Comparison of ENCODE assay signal across 20 cellular contexts in genomic region chr2:50556934-50557575, GRCh38.
DNase-seq lines count a peak whose midpoint lies in the region; ATAC-seq lines count a peak whose summit lies in the region.
"Had no signal": no experiment of that assay in that cellular context is flagged by ENCODE, and none has a peak within 500 bp of the region (broad histone marks: within the 10 kb centered on the region; RNA-seq: fewer than 3 reads in every experiment).

No MANE protein-coding gene starts in this region.

- H3K18ac ChIP-seq in trophoblast cell (ENCODE audit: low read length) = no peak overlapping the region

- H3K27me3 ChIP-seq in adipocyte (replicated peaks; ENCODE audit: control insufficient read depth, insufficient read depth, low read length) (no peaks in the 10 kb centered on the region), trophoblast cell (ENCODE audit: insufficient read depth, low read length) (no peaks in the 10 kb centered on the region)
- H3K27me3 ChIP-seq: gastroesophageal sphincter, spleen had no signal

- H2BK12ac ChIP-seq in trophoblast cell (ENCODE audit: low read length) = no peak overlapping the region

- H4K12ac ChIP-seq in trophoblast cell (ENCODE audit: low read depth, low read length) = no peak overlapping the region

- no peak overlapping the region for H2AK5ac ChIP-seq in trophoblast cell (ENCODE audit: low read length)

- WGBS in trophoblast cell (ENCODE audit: extremely low coverage, insufficient coverage, insufficient read length) = no CpG with 5 or more reads among the region's 5 CpGs

- no peak overlapping the region for H2BK5ac ChIP-seq in trophoblast cell (ENCODE audit: low read depth, low read length, poor library complexity)

- H3K36me3 ChIP-seq in adipocyte (ENCODE audit: control insufficient read depth, insufficient read depth, low read length, severe bottlenecking) = no peaks in the 10 kb centered on the region
- H3K36me3 ChIP-seq in trophoblast cell (ENCODE audit: control insufficient read depth in 1 of 2, insufficient read depth in 2 of 2, low read length in 2 of 2) = no peaks in the 10 kb centered on the region
- H3K36me3 ChIP-seq: gastroesophageal sphincter, spleen had no signal

- no peak overlapping the region for H2AFZ ChIP-seq in trophoblast cell (ENCODE audit: insufficient read depth, low read length, poor library complexity)

- H3K4me3 ChIP-seq in adipocyte (ENCODE audit: low read length) = no peak overlapping the region
- H3K4me3 ChIP-seq in trophoblast cell (ENCODE audit: low read depth, low read length) = no peak overlapping the region
- H3K4me3 ChIP-seq: gastroesophageal sphincter, spleen had no signal

- H3K9ac ChIP-seq in adipocyte (ENCODE audit: low read length) = no peak overlapping the region
- no peak overlapping the region for H3K9ac ChIP-seq in trophoblast cell (ENCODE audit: low read length)

- H3K9me3 ChIP-seq in adipocyte (ENCODE audit: control insufficient read depth, low read length) (no peaks in the 10 kb centered on the region), trophoblast cell (ENCODE audit: insufficient read depth, low read depth, low read length) (no peaks in the 10 kb centered on the region)
- H3K9me3 ChIP-seq: gastroesophageal sphincter, spleen had no signal

- no peaks in the 10 kb centered on the region for H3K79me2 ChIP-seq in trophoblast cell (ENCODE audit: control insufficient read depth, insufficient read depth, low read length, poor library complexity)

- no peak overlapping the region for H3K27ac ChIP-seq in trophoblast cell (ENCODE audit: low read depth, low read length)
- H3K27ac ChIP-seq: gastroesophageal sphincter, spleen had no signal

- no peak overlapping the region for H4K91ac ChIP-seq in trophoblast cell (ENCODE audit: low read depth, low read length)

- H3K79me1 ChIP-seq in trophoblast cell (ENCODE audit: low read length) = no peaks in the 10 kb centered on the region

- H2BK120ac ChIP-seq in trophoblast cell (ENCODE audit: insufficient read depth, low read length, poor library complexity) = no peak overlapping the region

- no peak overlapping the region for H3K4me2 ChIP-seq in trophoblast cell (ENCODE audit: low read length)

- DNase-seq in GM03348 (ENCODE audit: low spot score) (peak; percentile 5), adipocyte (ENCODE audit: low read depth) (peak; percentile 82), fibroblast of gingiva (ENCODE audit: low read depth) (peak; percentile 2), trophoblast cell (peak; percentile 53 to 78), cerebellar nuclear complex (lab: John Stamatoyannopoulos, UW) (no peak), DMS 273 treated with DMSO at 0.1 percent for 48 hours (lab: John Stamatoyannopoulos, UW) (no peak)
- DNase-seq: activated CD4-positive, alpha-beta T cell treated with anti-CD3 and anti-CD28 coated beads, Interleukin-2, amount 50 U/mL, for 1 hour; activated gamma-delta T cell; CD8-positive, alpha-beta memory T cell; DMS79; left cardiac atrium; NCI-H1436; NCI-H526; nephron progenitor cell; SIG-M5; spleen; stimulated activated CD8-positive, alpha-beta memory T cell treated with anti-CD3 and anti-CD28 coated beads, Interleukin-4, amount 100 ng/mL, for 48 hours had no signal

- H3K14ac ChIP-seq in trophoblast cell (ENCODE audit: low read length) = no peak overlapping the region

- no peak overlapping the region for H4K8ac ChIP-seq in trophoblast cell (ENCODE audit: low read depth, low read length)

- H3K4me1 ChIP-seq in adipocyte (ENCODE audit: control insufficient read depth, insufficient read depth, low read length) (peaks cover 3% of the 10 kb centered on the region), trophoblast cell (ENCODE audit: control insufficient read depth in 1 of 2, insufficient read depth in 2 of 2, low read length in 2 of 2) (no peaks in the 10 kb centered on the region)
- H3K4me1 ChIP-seq: gastroesophageal sphincter, spleen had no signal

- no peak overlapping the region for H3K4ac ChIP-seq in trophoblast cell (ENCODE audit: low read depth, low read length)

- no peak for ATAC-seq in GM19463 (IDR thresholded peaks at IDR 0.05; ENCODE audit: unreplicated experiment)
- ATAC-seq in HG03460 (IDR thresholded peaks at IDR 0.05; ENCODE audit: unreplicated experiment) = no peak
- ATAC-seq: gastroesophageal sphincter had no signal

- no peak overlapping the region for H3K23ac ChIP-seq in trophoblast cell (ENCODE audit: low read length)

Comparison
In these comparisons a context has a peak if more than half of its experiments do, and no peak if none do; other contexts are left out.
1. DNase-seq: peak in GM03348 (single experiment), adipocyte (single experiment), fibroblast of gingiva (single experiment) and trophoblast cell (2 of 2); none in cerebellar nuclear complex (0 of 2) and DMS 273 treated with DMSO at 0.1 percent for 48 hours (single experiment).